ENCODE assay signal across 7 cellular contexts in genomic region chr10:103662704-103663103, GRCh38.
DNase-seq lines count a peak whose midpoint lies in the region; ATAC-seq, FAIRE-seq and TF ChIP-seq lines count a peak whose summit lies in the region.
"Not testable (repeated sequence)": the region's sequence is repeated elsewhere in the genome, so short reads cannot be mapped to it uniquely, and the experiment has no call there.

No MANE protein-coding gene starts in this region.

- H2AFZ ChIP-seq in K562 (ENCODE audit: low read depth, low read length) = not testable (repeated sequence)

- H3K4me1 ChIP-seq in BLaER1 treated with 17β-estradiol and CSF1 and Interleukin-3, amounts not matched to agents 10 nM and 100 nM = peaks cover 82 to 87% (median 84%) of the 10 kb centered on the region in 10 experiments
- H3K4me1 ChIP-seq in K562 (replicated peaks in 1 of 2; ENCODE audit: control insufficient read depth in 2 of 2, insufficient read depth in 2 of 2, low read length in 2 of 2) = peaks cover under 1 to 32% of the 10 kb centered on the region in 2 experiments; a peak in 4 of 5 replicates
- peaks cover 51 to 90% (median 88%) of the 10 kb centered on the region in 4 donors for H3K4me1 ChIP-seq in esophagus muscularis mucosa
- peaks cover 0 to 60% (median 36%) of the 10 kb centered on the region in 4 donors for H3K4me1 ChIP-seq in tibial artery

- CTCF ChIA-PET in K562 (lab: Yijun Ruan, JAX; ENCODE audit: low intra/inter-chr PET ratio) = not testable (repeated sequence)

- BruUV-seq in K562 (replicated peaks; lab: Mats Ljungman, UMichigan) = not testable (repeated sequence)

- not testable (repeated sequence) for TF ChIP-seq CTCF in HFFc6 (IDR thresholded peaks at IDR 0.05); K562 (IDR thresholded peaks at IDR 0.05 in 2 of 3, conservative IDR thresholded peaks at IDR 0.05 in 1 of 3; ENCODE audit: insufficient read depth in 2 of 3, low read depth in 1 of 3, low read length in 3 of 3); esophagus muscularis mucosa (IDR thresholded peaks at IDR 0.05); osteocyte (IDR thresholded peaks at IDR 0.05); tibial artery (IDR thresholded peaks at IDR 0.05)

- H3K36me3 Mint-ChIP-seq in HFFc6 (ENCODE audit: low read depth) (peaks cover 36% of the 10 kb centered on the region), memory B cell (peaks cover 13% of the 10 kb centered on the region)
- H3K36me3 Mint-ChIP-seq in osteocyte (ENCODE audit: unreplicated experiment) = not testable (repeated sequence)

- peak overlapping the region; percentile 11; the same call in 1 of the 2 replicates for H3K4me3 Mint-ChIP-seq in HFFc6
- H3K4me3 Mint-ChIP-seq in memory B cell; osteocyte (ENCODE audit: unreplicated experiment): not testable (repeated sequence)

- H3K79me2 ChIP-seq in K562 (ENCODE audit: control insufficient read depth, insufficient read depth, low read length) = peaks cover 27% of the 10 kb centered on the region

- H3K27me3 Mint-ChIP-seq in HFFc6 (ENCODE audit: insufficient read depth) = peaks cover 11% of the 10 kb centered on the region
- not testable (repeated sequence) for H3K27me3 Mint-ChIP-seq in memory B cell; osteocyte (ENCODE audit: unreplicated experiment)

- H3K4me1 Mint-ChIP-seq in HFFc6 (ENCODE audit: low read depth) (peaks cover 69% of the 10 kb centered on the region), osteocyte (ENCODE audit: unreplicated experiment) (peaks cover 43% of the 10 kb centered on the region)
- not testable (repeated sequence) for H3K4me1 Mint-ChIP-seq in memory B cell

- in situ Hi-C loops in K562 (cut with MboI) = not testable (repeated sequence)

- TF ChIP-seq POLR2A in K562 (conservative IDR thresholded peaks at IDR 0.05); esophagus muscularis mucosa (IDR thresholded peaks at IDR 0.05; ENCODE audit: low read depth): not testable (repeated sequence)

- not testable (repeated sequence) for DNase-seq in HFFc6; K562 (ENCODE audit: extremely low read depth in 1 of 4, low spot score in 3 of 4); esophagus muscularis mucosa (ENCODE audit: extremely low spot score); memory B cell (ENCODE audit: low spot score in 2 of 2); osteocyte (ENCODE audit: extremely low spot score, unreplicated experiment); tibial artery

- not testable (repeated sequence) for H3K27me3 ChIP-seq in BLaER1 treated with 17β-estradiol and CSF1 and Interleukin-3, amounts not matched to agents 10 nM and 100 nM; K562 (ENCODE audit: control insufficient read depth in 2 of 2, insufficient read depth in 2 of 2, low read length in 2 of 2); esophagus muscularis mucosa; tibial artery

- peaks cover 12 to 67% (median 47%) of the 10 kb centered on the region in 11 experiments; a peak in 19 of 22 replicates for H4K20me1 ChIP-seq in BLaER1 treated with 17β-estradiol and CSF1 and Interleukin-3, amounts not matched to agents 10 nM and 100 nM
- not testable (repeated sequence) for H4K20me1 ChIP-seq in K562 (replicated peaks; ENCODE audit: control insufficient read depth, insufficient read depth, low read length)

- H3K9ac ChIP-seq in BLaER1 treated with 17β-estradiol and CSF1 and Interleukin-3, amounts not matched to agents 10 nM and 100 nM = peak overlapping the region in 8 of 11 experiments; percentile 9 to 60 (median 38); a peak in 11 of 22 replicates
- H3K9ac ChIP-seq in K562 (ENCODE audit: insufficient read depth in 1 of 2, low read depth in 2 of 2, low read length in 2 of 2) = not testable (repeated sequence)

- peak overlapping the region in 7 of 11 experiments; percentile 31 to 61 (median 38); a peak in 14 of 22 replicates for H3K27ac ChIP-seq in BLaER1 treated with 17β-estradiol and CSF1 and Interleukin-3, amounts not matched to agents 10 nM and 100 nM
- H3K27ac ChIP-seq in K562 (ENCODE audit: extremely low read depth, low read depth, low read length) = not testable (repeated sequence)
- H3K27ac ChIP-seq in esophagus muscularis mucosa (replicated peaks in 1 of 4) = peak overlapping the region in 3 of 4 donors; percentile 58 to 70 (median 61)
- H3K27ac ChIP-seq in tibial artery = peak overlapping the region; percentile 78 to 92

- TF ChIP-seq EP300 in K562 (IDR thresholded peaks at IDR 0.05; ENCODE audit: low read length); esophagus muscularis mucosa (IDR thresholded peaks at IDR 0.05): not testable (repeated sequence)

- not testable (repeated sequence) for FAIRE-seq in K562 (lab: Jason Lieb, UNC)

- H3K36me3 ChIP-seq in BLaER1 treated with 17β-estradiol and CSF1 and Interleukin-3, amounts not matched to agents 10 nM and 100 nM = peaks cover 19 to 34% (median 28%) of the 10 kb centered on the region in 11 experiments
- peaks cover 25% of the 10 kb centered on the region; the same call in 2 of the 3 replicates for H3K36me3 ChIP-seq in K562 (ENCODE audit: control insufficient read depth, insufficient read depth, low read length)
- peaks cover 6 to 16% (median 15%) of the 10 kb centered on the region in 4 donors for H3K36me3 ChIP-seq in esophagus muscularis mucosa
- H3K36me3 ChIP-seq in tibial artery = peaks cover 7 to 19% (median 16%) of the 10 kb centered on the region in 3 donors

- POLR2A ChIA-PET in K562 (lab: Yijun Ruan, JAX) = not testable (repeated sequence)

- not testable (repeated sequence) for H3K9me1 ChIP-seq in K562 (ENCODE audit: control insufficient read depth, insufficient read depth, low read length)

- whole genome bisulfite sequencing in K562 (ENCODE audit: insufficient coverage, low coverage, missing lambda C conversion rate) = 94% methylated on average over 2 of the region's 3 CpGs
- 100% methylated on average over 2 of the region's 3 CpGs for WGBS in esophagus muscularis mucosa

- H3K9me3 Mint-ChIP-seq in HFFc6; memory B cell; osteocyte (ENCODE audit: unreplicated experiment): not testable (repeated sequence)

- peak overlapping the region; percentile 72 to 98 (median 91) for H3K4me2 ChIP-seq in BLaER1 treated with 17β-estradiol and CSF1 and Interleukin-3, amounts not matched to agents 10 nM and 100 nM
- not testable (repeated sequence) for H3K4me2 ChIP-seq in K562 (ENCODE audit: insufficient read depth, low read length)

- not testable (repeated sequence) for ATAC-seq in K562; memory B cell (ENCODE audit: low read depth)

- H3K27ac Mint-ChIP-seq in HFFc6 (peak overlapping the region; percentile 61), memory B cell (peak overlapping the region; percentile 46), osteocyte (ENCODE audit: unreplicated experiment) (peak overlapping the region; percentile 82)

- TF ChIP-seq RAD21 in K562 (CRISPR knock-in tag; conservative IDR thresholded peaks at IDR 0.05 in 1 of 2, IDR thresholded peaks at IDR 0.05 in 1 of 2) = not testable (repeated sequence)

- H3K9me3 ChIP-seq in BLaER1 treated with 17β-estradiol and CSF1 and Interleukin-3, amounts not matched to agents 10 nM and 100 nM (replicated peaks in 1 of 11) = peaks cover 0 to 13% (median 8%) of the 10 kb centered on the region in 11 experiments; a peak in 15 of 22 replicates
- H3K9me3 ChIP-seq in K562 (replicated peaks; ENCODE audit: control insufficient read depth, insufficient read depth, low read depth, low read length); esophagus muscularis mucosa; tibial artery: not testable (repeated sequence)

- intact Hi-C loops in K562 (cut with micrococcal nuclease); esophagus muscularis mucosa (cut with DNase I); tibial artery (cut with DNase I; ENCODE audit: low total_unique reads): not testable (repeated sequence)

- not testable (repeated sequence) for H3K4me3 ChIP-seq in BLaER1 treated with 17β-estradiol and CSF1 and Interleukin-3, amounts not matched to agents 10 nM and 100 nM; K562; esophagus muscularis mucosa; tibial artery

TF ChIP-seq in K562, 482 proteins besides CTCF, POLR2A, EP300 and RAD21:
- TF ChIP-seq ZFP36 (IDR thresholded peaks at IDR 0.05; ENCODE audit: low read depth, low read length, partially characterized antibody) = peak; percentile 12
